In the genomic region with DNA sequence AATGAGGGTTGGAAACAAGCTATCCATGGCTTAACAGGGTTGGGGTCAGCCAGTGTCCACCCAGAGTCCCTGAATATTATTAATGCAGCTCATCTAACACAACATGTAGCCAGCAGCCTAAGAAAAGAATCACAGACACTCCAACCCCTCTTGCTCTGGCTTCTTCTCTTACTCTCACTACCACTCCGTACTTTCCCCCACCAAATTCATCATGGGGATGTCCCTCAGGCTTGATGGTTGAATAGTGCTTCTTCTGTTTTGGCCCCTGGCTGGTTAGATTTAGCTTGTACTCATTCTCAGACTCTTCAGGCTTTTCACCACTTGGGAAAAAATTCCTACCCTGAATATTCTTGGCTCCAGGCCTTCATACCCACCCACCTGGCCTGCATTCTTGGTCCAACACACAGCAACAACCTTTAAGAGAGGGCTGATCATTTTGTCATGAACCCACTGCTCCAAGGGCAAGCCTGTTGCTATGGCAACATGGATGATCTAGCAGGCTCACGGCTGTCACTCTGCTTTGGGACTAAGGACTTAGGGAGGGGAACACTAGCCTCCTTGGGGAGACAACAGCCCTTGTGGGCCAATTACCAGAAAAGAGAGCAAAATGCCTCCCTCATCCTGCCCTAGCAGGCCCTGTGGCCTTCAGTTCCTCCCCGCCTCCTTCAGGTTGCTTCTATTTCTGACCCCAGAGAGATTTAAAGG, we compare ENCODE assay signal across 18 cellular contexts. TPM values are rescaled to one million over a fixed set of nuclear protein-coding genes. Genes with fewer than 3 reads are reported as not detected.
DNase-seq lines count a peak whose midpoint lies in the region; ATAC-seq lines count a peak whose summit lies in the region.
"Had no signal": no experiment of that assay in that cellular context is flagged by ENCODE, and none has a peak within 500 bp of the region (broad histone marks: within the 10 kb centered on the region; RNA-seq: fewer than 3 reads in every experiment).

No MANE protein-coding gene starts in this region.

- DNase-seq in NCI-H146 (lab: John Stamatoyannopoulos, UW), result peak; percentile 22
- no peak for DNase-seq in NCI-H146 treated with DMSO at 0.1 percent for 48 hours (lab: John Stamatoyannopoulos, UW; ENCODE audit: unreplicated experiment)
- peak; percentile 50 for DNase-seq in NCI-H1105 treated with DMSO at 0.1 percent for 48 hours (lab: John Stamatoyannopoulos, UW)
- DNase-seq in iPS-NIHi11 (ENCODE audit: low spot score), result peak; percentile 38
- DNase-seq in natural killer cell treated with Interleukin-12 subunit alpha and Interleukin-12 subunit beta and Interleukin-15 and Interleukin-18, amount 100 ng/mL, for 72 hours (ENCODE audit: low spot score), result no peak
- DNase-seq in activated naive CD8-positive, alpha-beta T cell treated with anti-CD3 and anti-CD28 coated beads, Interleukin-2, amount 50 U/mL, for 24 hours, result no peak
- DNase-seq: CD8-positive, alpha-beta memory T cell; H7; NCI-H2081 treated with DMSO at 0.1 percent for 48 hours; NCI-H446 treated with DMSO at 0.1 percent for 48 hours; Right ventricle myocardium superior had no signal

- H3K4me1 Mint-ChIP-seq in natural killer cell treated with Interleukin-12 subunit alpha and Interleukin-12 subunit beta and Interleukin-15 and Interleukin-18, amount 100 ng/mL, for 72 hours (ENCODE audit: low read depth in 2 of 2), result no peaks in the 10 kb centered on the region
- no peaks in the 10 kb centered on the region for H3K4me1 Mint-ChIP-seq in activated naive CD8-positive, alpha-beta T cell treated with anti-CD3 and anti-CD28 coated beads, Interleukin-2, amount 50 U/mL, for 24 hours
- H3K4me1 Mint-ChIP-seq: CD8-positive, alpha-beta memory T cell; IgD-negative memory B cell had no signal

- no peak overlapping the region for H3K4me3 Mint-ChIP-seq in natural killer cell treated with Interleukin-12 subunit alpha and Interleukin-12 subunit beta and Interleukin-15 and Interleukin-18, amount 100 ng/mL, for 72 hours
- H3K4me3 Mint-ChIP-seq in activated naive CD8-positive, alpha-beta T cell treated with anti-CD3 and anti-CD28 coated beads, Interleukin-2, amount 50 U/mL, for 24 hours, result no peak overlapping the region
- H3K4me3 Mint-ChIP-seq: CD8-positive, alpha-beta memory T cell; IgD-negative memory B cell had no signal

- H3K9me3 Mint-ChIP-seq in natural killer cell treated with Interleukin-12 subunit alpha and Interleukin-12 subunit beta and Interleukin-15 and Interleukin-18, amount 100 ng/mL, for 72 hours, result no peaks in the 10 kb centered on the region
- no peaks in the 10 kb centered on the region for H3K9me3 Mint-ChIP-seq in activated naive CD8-positive, alpha-beta T cell treated with anti-CD3 and anti-CD28 coated beads, Interleukin-2, amount 50 U/mL, for 24 hours
- H3K9me3 Mint-ChIP-seq: CD8-positive, alpha-beta memory T cell; IgD-negative memory B cell had no signal

- peak; percentile 92 for ATAC-seq in GM18868 (IDR thresholded peaks at IDR 0.05; ENCODE audit: unreplicated experiment)
- ATAC-seq in natural killer cell treated with Interleukin-12 subunit alpha and Interleukin-12 subunit beta and Interleukin-15 and Interleukin-18, amount 100 ng/mL, for 72 hours, result no peak
- no peak for ATAC-seq in GM21723 (IDR thresholded peaks at IDR 0.05; ENCODE audit: unreplicated experiment)
- ATAC-seq in activated naive CD8-positive, alpha-beta T cell treated with anti-CD3 and anti-CD28 coated beads, Interleukin-2, amount 50 U/mL, for 24 hours, result no peak
- ATAC-seq: A549, SK-N-SH treated with all-trans-retinoic acid at 6 μM for 48 hours had no signal

- H3K27ac Mint-ChIP-seq in natural killer cell treated with Interleukin-12 subunit alpha and Interleukin-12 subunit beta and Interleukin-15 and Interleukin-18, amount 100 ng/mL, for 72 hours, result no peak overlapping the region
- no peak overlapping the region for H3K27ac Mint-ChIP-seq in activated naive CD8-positive, alpha-beta T cell treated with anti-CD3 and anti-CD28 coated beads, Interleukin-2, amount 50 U/mL, for 24 hours
- H3K27ac Mint-ChIP-seq: CD8-positive, alpha-beta memory T cell; IgD-negative memory B cell had no signal

- peaks cover 3 to 8% of the 10 kb centered on the region in 2 donors for H3K27me3 Mint-ChIP-seq in natural killer cell treated with Interleukin-12 subunit alpha and Interleukin-12 subunit beta and Interleukin-15 and Interleukin-18, amount 100 ng/mL, for 72 hours
- H3K27me3 Mint-ChIP-seq in activated naive CD8-positive, alpha-beta T cell treated with anti-CD3 and anti-CD28 coated beads, Interleukin-2, amount 50 U/mL, for 24 hours, result peaks cover 2% of the 10 kb centered on the region

- no peaks in the 10 kb centered on the region for H3K36me3 Mint-ChIP-seq in natural killer cell treated with Interleukin-12 subunit alpha and Interleukin-12 subunit beta and Interleukin-15 and Interleukin-18, amount 100 ng/mL, for 72 hours
- H3K36me3 Mint-ChIP-seq in activated naive CD8-positive, alpha-beta T cell treated with anti-CD3 and anti-CD28 coated beads, Interleukin-2, amount 50 U/mL, for 24 hours (ENCODE audit: low read depth), result no peaks in the 10 kb centered on the region
- H3K36me3 Mint-ChIP-seq: CD8-positive, alpha-beta memory T cell; IgD-negative memory B cell had no signal

RNA-seq across cellular contexts. Expression of a gene that starts 9.4 kb away (rescaled TPM):
- total RNA-seq in natural killer cell treated with Interleukin-12 subunit alpha and Interleukin-12 subunit beta and Interleukin-15 and Interleukin-18, amount 100 ng/mL, for 72 hours, result 1 to 10 TPM; 1.7 to 2.8 TPM
- total RNA-seq: HT-29, LHCN-M2 had no signal

Comparison
In these comparisons a context has a peak if more than half of its experiments do, and no peak if none do; other contexts are left out.
1. DNase-seq: peak in NCI-H146 (single experiment), NCI-H1105 treated with DMSO at 0.1 percent for 48 hours (single experiment) and iPS-NIHi11 (single experiment); none in NCI-H146 treated with DMSO at 0.1 percent for 48 hours (single experiment), natural killer cell treated with Interleukin-12 subunit alpha and Interleukin-12 subunit beta and Interleukin-15 and Interleukin-18, amount 100 ng/mL, for 72 hours (single experiment) and activated naive CD8-positive, alpha-beta T cell treated with anti-CD3 and anti-CD28 coated beads, Interleukin-2, amount 50 U/mL, for 24 hours (single experiment).